12 cellular contexts compared by ENCODE assay signal in genomic region chr2:170277943-170278342, GRCh38.
"Had no signal": no experiment of that assay in that cellular context is flagged by ENCODE, and none has a peak within 500 bp of the region (broad histone marks: within the 10 kb centered on the region; RNA-seq: fewer than 3 reads in every experiment).

No MANE protein-coding gene starts in this region.

- H3K9me3 ChIP-seq: adrenal gland, ovary had no signal

- H3K27ac ChIP-seq: adrenal gland, hepatocyte, ovary had no signal

- H3K4me3 ChIP-seq: adrenal gland, hepatocyte, ovary had no signal

- H3K27me3 ChIP-seq: adrenal gland, hepatocyte, ovary had no signal

- H3K4me1 ChIP-seq: adrenal gland had no signal

- H3K36me3 ChIP-seq: adrenal gland, ovary had no signal

- DNase-seq: activated B cell treated with CpG ODN at 0.5 μM for 24 hours; activated CD4-positive, alpha-beta T cell treated with anti-CD3 and anti-CD28 coated beads, Interleukin-2, amount 10 ng/mL, durations not matched to agents 7 days and 5 days; activated CD8-positive, alpha-beta memory T cell treated with anti-CD3 and anti-CD28 coated beads for 24 hours; activated naive CD4-positive, alpha-beta T cell treated with anti-CD3 and anti-CD28 coated beads, Interleukin-2, amount 50 U/mL, for 16 hours; adrenal gland; cortex of kidney; effector memory CD8-positive, alpha-beta T cell; erythroblast; mesendoderm; nephron progenitor cell; ovary had no signal
